In the genomic region with DNA sequence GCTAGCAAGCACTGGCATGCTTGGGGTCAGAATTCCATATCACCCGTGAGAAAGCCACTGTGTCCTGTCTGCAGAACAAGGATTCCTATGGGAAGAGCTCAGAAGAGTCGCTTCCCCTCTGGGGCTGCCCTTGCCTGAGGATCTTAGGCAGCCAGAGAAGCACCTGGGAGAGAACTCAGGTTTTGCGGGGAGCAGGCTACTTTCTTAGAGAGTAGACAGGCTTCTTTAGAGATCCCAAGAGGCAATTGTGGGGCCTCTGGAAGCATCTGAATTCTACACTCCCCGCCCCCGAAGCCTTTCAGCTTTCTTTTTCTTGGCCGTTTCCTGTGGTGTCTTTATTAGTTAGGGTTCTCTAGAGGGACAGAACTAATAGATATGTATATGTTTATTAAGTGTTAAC, we compare ENCODE assay signal across 24 cellular contexts. TPM values are rescaled to one million over a fixed set of nuclear protein-coding genes. Genes with fewer than 3 reads are reported as not detected.
DNase-seq lines count a peak whose midpoint lies in the region; ATAC-seq and TF ChIP-seq lines count a peak whose summit lies in the region.
"Had no signal": no experiment of that assay in that cellular context is flagged by ENCODE, and none has a peak within 500 bp of the region (broad histone marks: within the 10 kb centered on the region; RNA-seq: fewer than 3 reads in every experiment).

No MANE protein-coding gene starts in this region.

- peaks cover 18% of the 10 kb centered on the region for H4K20me1 ChIP-seq in neural progenitor cell (ENCODE audit: low read depth)

- H3K27ac ChIP-seq in neural progenitor cell, result peak overlapping the region; percentile 67
- H3K27ac ChIP-seq: C4-2B, RWPE1 had no signal

- no peak for TF ChIP-seq CTCF in WTC11 (IDR thresholded peaks at IDR 0.05)
- no peak for TF ChIP-seq CTCF in neural progenitor cell (IDR thresholded peaks at IDR 0.05)

- H3K9me3 Mint-ChIP-seq in WTC11, result no peaks in the 10 kb centered on the region
- H3K9me3 Mint-ChIP-seq in neural progenitor cell, result no peaks in the 10 kb centered on the region
- H3K9me3 Mint-ChIP-seq: CD8-positive, alpha-beta memory T cell had no signal

- POLR2A ChIA-PET in WTC11 (lab: Charles Lee), result no interaction called here

- H2AFZ ChIP-seq in neural progenitor cell (replicated peaks), result no peak overlapping the region

- H3K4me1 ChIP-seq in iPS-15b (ENCODE audit: control insufficient read depth, insufficient read depth, low read length) (peaks cover 8% of the 10 kb centered on the region), neural progenitor cell (peaks cover 7% of the 10 kb centered on the region)

- H3K4me3 Mint-ChIP-seq in WTC11 (no peak overlapping the region), neural progenitor cell (no peak overlapping the region)
- H3K4me3 Mint-ChIP-seq: CD8-positive, alpha-beta memory T cell had no signal

- peak overlapping the region; percentile 81 for H3K27ac Mint-ChIP-seq in WTC11
- peak overlapping the region; percentile 53 for H3K27ac Mint-ChIP-seq in neural progenitor cell

- H3K9me3 ChIP-seq in iPS-15b (ENCODE audit: control insufficient read depth, insufficient read depth, low read length), result no peaks in the 10 kb centered on the region
- no peaks in the 10 kb centered on the region for H3K9me3 ChIP-seq in neural progenitor cell (ENCODE audit: low read depth)

- peak overlapping the region; percentile 65 for H3K9ac ChIP-seq in iPS-15b (ENCODE audit: low read depth, low read length)
- H3K9ac ChIP-seq in neural progenitor cell, result no peak overlapping the region

- H3K4me1 Mint-ChIP-seq in WTC11 (peaks cover 25% of the 10 kb centered on the region), neural progenitor cell (peaks cover 21% of the 10 kb centered on the region)

- peak overlapping the region; percentile 35 for H3K4me2 ChIP-seq in neural progenitor cell

- no peak overlapping the region for H3K4me3 ChIP-seq in H7 (ENCODE audit: insufficient read depth, low read depth, low read length)
- H3K4me3 ChIP-seq in iPS-15b (ENCODE audit: low read depth, low read length), result no peak overlapping the region
- H3K4me3 ChIP-seq in neural progenitor cell, result no peak overlapping the region

- ATAC-seq in WTC11, result peak; percentile 46
- ATAC-seq in HG02571 (IDR thresholded peaks at IDR 0.05; ENCODE audit: unreplicated experiment), result no peak
- ATAC-seq: Panc1 had no signal

- H3K36me3 Mint-ChIP-seq in WTC11 (no peaks in the 10 kb centered on the region), neural progenitor cell (peaks cover under 1% of the 10 kb centered on the region)

- H3K79me2 ChIP-seq in neural progenitor cell (ENCODE audit: low read depth), result peaks cover 19% of the 10 kb centered on the region

- H3K36me3 ChIP-seq in H7 (replicated peaks; ENCODE audit: control insufficient read depth, insufficient read depth, low read length) (no peaks in the 10 kb centered on the region), iPS-15b (ENCODE audit: control insufficient read depth, insufficient read depth, low read length) (no peaks in the 10 kb centered on the region), neural progenitor cell (no peaks in the 10 kb centered on the region)

- DNase-seq in H7 (peak; percentile 63), WTC11 (ENCODE audit: low spot score) (no peak), neural progenitor cell (ENCODE audit: low spot score) (no peak), T1000 (lab: John Stamatoyannopoulos, UW) (no peak), LoVo (ENCODE audit: low spot score) (no peak)
- no peak for DNase-seq in activated effector memory CD4-positive, alpha-beta T cell treated with Interleukin-2 at 50 U/mL for 16 hours
- DNase-seq: AML-193; CD8-positive, alpha-beta memory T cell; DMS 273 treated with DMSO at 0.1 percent for 48 hours; DMS79; EL; GF-D8; GOT3; KG1; MM.1S; NCI-H2029 treated with DMSO at 0.1 percent for 48 hours; NCI-H2227 treated with DMSO at 0.1 percent for 48 hours; NCI-H526 treated with DMSO at 0.1 percent for 48 hours; SHP77 had no signal

- H3K27me3 ChIP-seq in H7 (ENCODE audit: control insufficient read depth, insufficient read depth, low read length), result no peaks in the 10 kb centered on the region
- H3K27me3 ChIP-seq in iPS-15b (ENCODE audit: control insufficient read depth, insufficient read depth, low read length), result no peaks in the 10 kb centered on the region
- H3K27me3 ChIP-seq in neural progenitor cell, result no peaks in the 10 kb centered on the region

- CTCF ChIA-PET in WTC11 (lab: Charles Lee), result interaction anchor here (1.1 to 2.4 kb wide), 3 partner anchors 25 to 463 kb away, joined by 3 to 13 read pairs (median 9); no protein-coding TSS in a partner anchor

- H3F3A ChIP-seq in neural progenitor cell (ENCODE audit: low read depth), result no peaks in the 10 kb centered on the region

- no peaks in the 10 kb centered on the region for H3K27me3 Mint-ChIP-seq in WTC11 (ENCODE audit: low read depth)
- no peaks in the 10 kb centered on the region for H3K27me3 Mint-ChIP-seq in neural progenitor cell (ENCODE audit: insufficient read depth, low read depth)
- H3K27me3 Mint-ChIP-seq: CD8-positive, alpha-beta memory T cell had no signal

TF ChIP-seq in WTC11, 78 proteins besides CTCF, POLR2A, EP300 and RAD21:
- TF ChIP-seq, protein P1, sequence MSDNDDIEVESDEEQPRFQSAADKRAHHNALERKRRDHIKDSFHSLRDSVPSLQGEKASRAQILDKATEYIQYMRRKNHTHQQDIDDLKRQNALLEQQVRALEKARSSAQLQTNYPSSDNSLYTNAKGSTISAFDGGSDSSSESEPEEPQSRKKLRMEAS (CRISPR knock-in tag; IDR thresholded peaks at IDR 0.05), result no peak
- TF ChIP-seq ZNF423 (CRISPR knock-in tag; IDR thresholded peaks at IDR 0.05) (no peak), CBFB (CRISPR knock-in tag; IDR thresholded peaks at IDR 0.05; ENCODE audit: low read depth) (no peak), RELA (CRISPR knock-in tag; IDR thresholded peaks at IDR 0.05; ENCODE audit: borderline replicate concordance) (no peak), NFATC4 (CRISPR knock-in tag; IDR thresholded peaks at IDR 0.05) (no peak), FOXJ3 (CRISPR knock-in tag; IDR thresholded peaks at IDR 0.05; ENCODE audit: borderline replicate concordance) (no peak), TCF7 (CRISPR knock-in tag; IDR thresholded peaks at IDR 0.05; ENCODE audit: low read depth) (no peak), GABPB1 (CRISPR knock-in tag; IDR thresholded peaks at IDR 0.05) (no peak), TEAD1 (CRISPR knock-in tag; IDR thresholded peaks at IDR 0.05) (no peak)
- TF ChIP-seq, protein P2, sequence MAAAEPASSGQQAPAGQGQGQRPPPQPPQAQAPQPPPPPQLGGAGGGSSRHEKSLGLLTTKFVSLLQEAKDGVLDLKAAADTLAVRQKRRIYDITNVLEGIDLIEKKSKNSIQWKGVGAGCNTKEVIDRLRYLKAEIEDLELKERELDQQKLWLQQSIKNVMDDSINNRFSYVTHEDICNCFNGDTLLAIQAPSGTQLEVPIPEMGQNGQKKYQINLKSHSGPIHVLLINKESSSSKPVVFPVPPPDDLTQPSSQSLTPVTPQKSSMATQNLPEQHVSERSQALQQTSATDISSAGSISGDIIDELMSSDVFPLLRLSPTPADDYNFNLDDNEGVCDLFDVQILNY (CRISPR knock-in tag; IDR thresholded peaks at IDR 0.05), result no peak
- TF ChIP-seq, protein P3, sequence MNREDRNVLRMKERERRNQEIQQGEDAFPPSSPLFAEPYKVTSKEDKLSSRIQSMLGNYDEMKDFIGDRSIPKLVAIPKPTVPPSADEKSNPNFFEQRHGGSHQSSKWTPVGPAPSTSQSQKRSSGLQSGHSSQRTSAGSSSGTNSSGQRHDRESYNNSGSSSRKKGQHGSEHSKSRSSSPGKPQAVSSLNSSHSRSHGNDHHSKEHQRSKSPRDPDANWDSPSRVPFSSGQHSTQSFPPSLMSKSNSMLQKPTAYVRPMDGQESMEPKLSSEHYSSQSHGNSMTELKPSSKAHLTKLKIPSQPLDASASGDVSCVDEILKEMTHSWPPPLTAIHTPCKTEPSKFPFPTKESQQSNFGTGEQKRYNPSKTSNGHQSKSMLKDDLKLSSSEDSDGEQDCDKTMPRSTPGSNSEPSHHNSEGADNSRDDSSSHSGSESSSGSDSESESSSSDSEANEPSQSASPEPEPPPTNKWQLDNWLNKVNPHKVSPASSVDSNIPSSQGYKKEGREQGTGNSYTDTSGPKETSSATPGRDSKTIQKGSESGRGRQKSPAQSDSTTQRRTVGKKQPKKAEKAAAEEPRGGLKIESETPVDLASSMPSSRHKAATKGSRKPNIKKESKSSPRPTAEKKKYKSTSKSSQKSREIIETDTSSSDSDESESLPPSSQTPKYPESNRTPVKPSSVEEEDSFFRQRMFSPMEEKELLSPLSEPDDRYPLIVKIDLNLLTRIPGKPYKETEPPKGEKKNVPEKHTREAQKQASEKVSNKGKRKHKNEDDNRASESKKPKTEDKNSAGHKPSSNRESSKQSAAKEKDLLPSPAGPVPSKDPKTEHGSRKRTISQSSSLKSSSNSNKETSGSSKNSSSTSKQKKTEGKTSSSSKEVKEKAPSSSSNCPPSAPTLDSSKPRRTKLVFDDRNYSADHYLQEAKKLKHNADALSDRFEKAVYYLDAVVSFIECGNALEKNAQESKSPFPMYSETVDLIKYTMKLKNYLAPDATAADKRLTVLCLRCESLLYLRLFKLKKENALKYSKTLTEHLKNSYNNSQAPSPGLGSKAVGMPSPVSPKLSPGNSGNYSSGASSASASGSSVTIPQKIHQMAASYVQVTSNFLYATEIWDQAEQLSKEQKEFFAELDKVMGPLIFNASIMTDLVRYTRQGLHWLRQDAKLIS (CRISPR knock-in tag; IDR thresholded peaks at IDR 0.05; ENCODE audit: borderline replicate concordance), result no peak
- TF ChIP-seq, protein P4, sequence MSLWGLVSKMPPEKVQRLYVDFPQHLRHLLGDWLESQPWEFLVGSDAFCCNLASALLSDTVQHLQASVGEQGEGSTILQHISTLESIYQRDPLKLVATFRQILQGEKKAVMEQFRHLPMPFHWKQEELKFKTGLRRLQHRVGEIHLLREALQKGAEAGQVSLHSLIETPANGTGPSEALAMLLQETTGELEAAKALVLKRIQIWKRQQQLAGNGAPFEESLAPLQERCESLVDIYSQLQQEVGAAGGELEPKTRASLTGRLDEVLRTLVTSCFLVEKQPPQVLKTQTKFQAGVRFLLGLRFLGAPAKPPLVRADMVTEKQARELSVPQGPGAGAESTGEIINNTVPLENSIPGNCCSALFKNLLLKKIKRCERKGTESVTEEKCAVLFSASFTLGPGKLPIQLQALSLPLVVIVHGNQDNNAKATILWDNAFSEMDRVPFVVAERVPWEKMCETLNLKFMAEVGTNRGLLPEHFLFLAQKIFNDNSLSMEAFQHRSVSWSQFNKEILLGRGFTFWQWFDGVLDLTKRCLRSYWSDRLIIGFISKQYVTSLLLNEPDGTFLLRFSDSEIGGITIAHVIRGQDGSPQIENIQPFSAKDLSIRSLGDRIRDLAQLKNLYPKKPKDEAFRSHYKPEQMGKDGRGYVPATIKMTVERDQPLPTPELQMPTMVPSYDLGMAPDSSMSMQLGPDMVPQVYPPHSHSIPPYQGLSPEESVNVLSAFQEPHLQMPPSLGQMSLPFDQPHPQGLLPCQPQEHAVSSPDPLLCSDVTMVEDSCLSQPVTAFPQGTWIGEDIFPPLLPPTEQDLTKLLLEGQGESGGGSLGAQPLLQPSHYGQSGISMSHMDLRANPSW (CRISPR knock-in tag; conservative IDR thresholded peaks at IDR 0.05; ENCODE audit: low read depth), result no peak

RNA-seq across cellular contexts. Expression of a gene that starts 40.9 kb away (rescaled TPM):
- 10.3 and 10.6 TPM in 2 replicates for total RNA-seq in H7 (2014; rRNA removed; shearing (Covaris generic))
- total RNA-seq in WTC11 (2021) (9.8 to 11.6 TPM (median 10.6 TPM) in 3 replicates), neural progenitor cell (ENCODE audit: low replicate concordance) (15.7 and 17.6 TPM in 2 replicates)
